Comparison of ENCODE assay signal across 21 cellular contexts in the genomic region with DNA sequence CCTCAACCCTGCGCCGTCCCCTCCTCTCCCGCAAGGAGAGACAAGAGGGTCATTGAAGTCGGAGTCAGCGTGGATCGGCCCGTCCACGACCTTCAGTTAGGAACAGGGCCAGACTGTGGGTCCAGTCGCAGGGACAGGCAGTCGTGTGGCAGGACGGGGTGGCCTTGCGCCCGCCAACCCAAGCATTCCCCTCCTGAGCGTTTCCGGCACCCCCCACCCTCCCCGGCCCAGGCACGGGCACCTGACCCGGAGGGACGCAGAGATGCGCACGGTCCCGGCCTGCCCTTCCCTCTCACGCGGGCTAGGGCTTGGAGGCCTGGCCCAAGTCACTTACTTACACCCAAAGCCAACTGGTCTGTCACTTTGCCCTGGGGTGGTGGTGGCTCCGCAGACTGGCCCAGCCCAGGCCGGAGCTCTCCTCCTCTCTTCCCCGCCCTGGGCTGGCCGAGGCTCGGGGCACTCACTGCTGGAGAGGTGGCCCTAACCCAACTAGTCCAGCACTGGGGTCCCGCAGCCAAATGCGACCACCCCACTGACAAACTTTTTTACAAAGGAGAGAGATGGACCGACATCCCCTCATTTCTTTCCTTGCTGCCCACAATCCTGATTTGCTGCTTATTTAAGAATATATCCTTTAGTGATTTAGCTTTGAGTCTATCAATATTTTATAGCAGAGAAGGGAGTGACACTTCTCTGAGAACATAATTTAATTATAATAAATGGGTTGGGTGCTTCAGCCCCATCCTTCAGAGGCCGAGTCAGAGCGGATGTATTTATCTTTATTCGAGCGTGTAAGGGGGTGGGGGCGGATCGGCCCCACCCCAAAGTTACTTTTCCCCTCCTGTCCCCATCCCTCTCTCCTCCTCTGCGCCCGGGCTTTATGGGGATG. TPM values are rescaled to one million over a fixed set of nuclear protein-coding genes. Genes with fewer than 3 reads are reported as not detected.
A peak's percentile ranks its signal among the peaks of the same experiment; 100 is the strongest.
DNase-seq lines count a peak whose midpoint lies in the region; ATAC-seq and TF ChIP-seq lines count a peak whose summit lies in the region.
"Had no signal": no experiment of that assay in that cellular context is flagged by ENCODE, and none has a peak within 500 bp of the region (broad histone marks: within the 10 kb centered on the region; RNA-seq: fewer than 3 reads in every experiment).

No MANE protein-coding gene starts in this region.

- H3K9me3 Mint-ChIP-seq in CD4-positive, CD25-positive, alpha-beta regulatory T cell: peaks cover 0 to 9% (median 0%) of the 10 kb centered on the region in 7 donors
- H3K9me3 Mint-ChIP-seq in natural killer cell: no peaks in the 10 kb centered on the region
- H3K9me3 Mint-ChIP-seq: T-cell had no signal

- no peak overlapping the region for H3K4me3 ChIP-seq in CD4-positive, CD25-positive, alpha-beta regulatory T cell (ENCODE audit: low read depth, low read length)
- peak overlapping the region; percentile 16 for H3K4me3 ChIP-seq in HUES6 (ENCODE audit: low read depth, low read length)
- H3K4me3 ChIP-seq: cardiac muscle cell, PC-9, tibial artery had no signal

- TF ChIP-seq CTCF in natural killer cell (IDR thresholded peaks at IDR 0.05): no peak

- peak overlapping the region in 1 of 3 donors; percentile 94 for H3K27ac Mint-ChIP-seq in CD4-positive, CD25-positive, alpha-beta regulatory T cell
- peak overlapping the region; percentile 55 to 69 for H3K27ac Mint-ChIP-seq in natural killer cell
- H3K27ac Mint-ChIP-seq: activated CD4-positive, alpha-beta T cell treated with anti-CD3 and anti-CD28 coated beads for 36 hours had no signal

- intact Hi-C loops in natural killer cell (cut with micrococcal nuclease): loop anchor here (2.0 kb wide), 1 partner anchor 13 kb away; no protein-coding TSS in a partner anchor

- ATAC-seq in CD4-positive, CD25-positive, alpha-beta regulatory T cell (ENCODE audit: low read depth in 2 of 2): no peak
- ATAC-seq in natural killer cell (no peak), HG03442 (IDR thresholded peaks at IDR 0.05; ENCODE audit: unreplicated experiment) (no peak)
- ATAC-seq: activated CD4-positive, alpha-beta T cell treated with anti-CD3 and anti-CD28 coated beads for 36 hours; T-cell had no signal

- H3K27ac ChIP-seq in CD4-positive, CD25-positive, alpha-beta regulatory T cell (ENCODE audit: insufficient read depth, low read length, poor library complexity, severe bottlenecking): no peak overlapping the region
- no peak overlapping the region for H3K27ac ChIP-seq in HUES6 (ENCODE audit: low read depth, low read length)
- H3K27ac ChIP-seq: C4-2B, PC-9, tibial artery had no signal

- H3K4me1 ChIP-seq in CD4-positive, CD25-positive, alpha-beta regulatory T cell (ENCODE audit: control insufficient read depth, insufficient read depth, low read length, poor library complexity, severe bottlenecking): peaks cover 7% of the 10 kb centered on the region
- peaks cover 41% of the 10 kb centered on the region for H3K4me1 ChIP-seq in HUES6 (ENCODE audit: control insufficient read depth, insufficient read depth, low read length)

- DNase-seq in CD4-positive, CD25-positive, alpha-beta regulatory T cell: no peak
- DNase-seq in cerebellum (ENCODE audit: low spot score): peak; percentile 75
- no peak for DNase-seq in natural killer cell
- DNase-seq in amygdala (lab: John Stamatoyannopoulos, UW): no peak
- no peak for DNase-seq in NCI-H82 treated with DMSO at 0.1 percent for 48 hours (lab: John Stamatoyannopoulos, UW; ENCODE audit: unreplicated experiment)
- DNase-seq in SKM-1 treated with dmso at 0.1 percent for 144 hours (lab: John Stamatoyannopoulos, UW; ENCODE audit: unreplicated experiment): no peak
- DNase-seq: activated CD4-positive, alpha-beta T cell treated with anti-CD3 and anti-CD28 coated beads for 36 hours; activated effector memory CD4-positive, alpha-beta T cell treated with anti-CD3 and anti-CD28 coated beads, Interleukin-2, amount 50 U/mL, for 16 hours; NCI-H187 treated with DMSO at 0.1 percent for 48 hours; NCI-H510A treated with DMSO at 0.1 percent for 48 hours; PC-9; T-cell; tibial artery had no signal

- H3K36me3 Mint-ChIP-seq in CD4-positive, CD25-positive, alpha-beta regulatory T cell: no peaks in the 10 kb centered on the region
- H3K36me3 Mint-ChIP-seq in natural killer cell: no peaks in the 10 kb centered on the region
- H3K36me3 Mint-ChIP-seq: T-cell had no signal

- H3K9me3 ChIP-seq in CD4-positive, CD25-positive, alpha-beta regulatory T cell (ENCODE audit: control insufficient read depth in 2 of 2, low read length in 2 of 2): no peaks in the 10 kb centered on the region
- no peaks in the 10 kb centered on the region for H3K9me3 ChIP-seq in HUES6 (ENCODE audit: control insufficient read depth, insufficient read depth, low read depth, low read length)
- H3K9me3 ChIP-seq: tibial artery had no signal

- H3K27me3 Mint-ChIP-seq in CD4-positive, CD25-positive, alpha-beta regulatory T cell: peaks cover 67% of the 10 kb centered on the region
- peaks cover 47 to 50% of the 10 kb centered on the region in 2 donors for H3K27me3 Mint-ChIP-seq in natural killer cell (ENCODE audit: low read depth in 2 of 2)

- peak overlapping the region; percentile 25 to 85 (median 60) for H3K4me3 Mint-ChIP-seq in CD4-positive, CD25-positive, alpha-beta regulatory T cell
- H3K4me3 Mint-ChIP-seq in natural killer cell: peak overlapping the region; percentile 67
- H3K4me3 Mint-ChIP-seq: activated CD4-positive, alpha-beta T cell treated with anti-CD3 and anti-CD28 coated beads for 36 hours had no signal

- H3K4me1 Mint-ChIP-seq in CD4-positive, CD25-positive, alpha-beta regulatory T cell: peaks cover 0 to 38% (median 10%) of the 10 kb centered on the region in 4 donors
- H3K4me1 Mint-ChIP-seq in natural killer cell: peaks cover 19 to 24% of the 10 kb centered on the region in 2 donors

- no peak overlapping the region for H3K9ac ChIP-seq in HUES6 (ENCODE audit: low read length)

- H3K36me3 ChIP-seq in CD4-positive, CD25-positive, alpha-beta regulatory T cell (ENCODE audit: control insufficient read depth, insufficient read depth, low read length): no peaks in the 10 kb centered on the region
- H3K36me3 ChIP-seq in HUES6 (ENCODE audit: control insufficient read depth, insufficient read depth, low read length): no peaks in the 10 kb centered on the region
- H3K36me3 ChIP-seq: cardiac muscle cell, tibial artery had no signal

- peaks cover 25% of the 10 kb centered on the region for H3K27me3 ChIP-seq in CD4-positive, CD25-positive, alpha-beta regulatory T cell (ENCODE audit: control insufficient read depth, insufficient read depth, low read length)
- peaks cover 93% of the 10 kb centered on the region for H3K27me3 ChIP-seq in HUES6 (ENCODE audit: control insufficient read depth, insufficient read depth, low read length)

RNA-seq across cellular contexts. Expression of gene UNCX, which starts 1.2 kb away (rescaled TPM):
- not detected for total RNA-seq in CD4-positive, CD25-positive, alpha-beta regulatory T cell
- not detected for polyA plus RNA-seq in CD4-positive, CD25-positive, alpha-beta regulatory T cell
- total RNA-seq in cerebellum (15.5 TPM), natural killer cell (not detected)
- total RNA-seq: activated CD4-positive, alpha-beta T cell treated with anti-CD3 and anti-CD28 coated beads for 36 hours; Daoy; frontal cortex; mononuclear cell; PC-9; pulmonary artery endothelial cell; T-cell had no signal

Comparison
In these comparisons a context has a peak if more than half of its experiments do, and no peak if none do; other contexts are left out.
1. RNA of gene UNCX, which starts 1.2 kb away (total RNA-seq): 15.5 TPM in cerebellum (single experiment); not detected in CD4-positive, CD25-positive, alpha-beta regulatory T cell (single experiment) and not detected in natural killer cell; every median in the first group is over 10 times any median in the second.